12 cellular contexts compared by ENCODE assay signal in the genomic region with DNA sequence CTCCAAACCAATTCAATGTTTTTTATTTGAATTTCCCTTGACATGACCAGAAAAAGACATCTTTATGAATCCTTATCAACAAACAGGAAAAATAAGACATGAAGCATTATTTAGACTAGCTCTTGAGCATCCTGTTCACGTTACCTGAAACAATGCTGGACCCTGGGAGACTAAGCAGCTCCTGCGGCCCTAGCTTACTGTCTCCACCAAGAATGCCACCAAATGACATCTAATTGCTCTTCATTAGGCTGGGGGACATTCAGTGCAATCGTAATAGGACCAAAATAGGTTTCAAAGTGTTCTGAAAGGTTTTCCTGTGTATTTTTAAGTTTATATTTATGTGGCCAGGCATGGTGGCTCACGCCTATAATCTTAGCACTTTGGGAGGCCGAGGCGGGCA. TPM values are rescaled to one million over a fixed set of nuclear protein-coding genes. Genes with fewer than 3 reads are reported as not detected.
DNase-seq lines count a peak whose midpoint lies in the region; ATAC-seq and TF ChIP-seq lines count a peak whose summit lies in the region.
"Had no signal": no experiment of that assay in that cellular context is flagged by ENCODE, and none has a peak within 500 bp of the region (broad histone marks: within the 10 kb centered on the region; RNA-seq: fewer than 3 reads in every experiment).

No MANE protein-coding gene starts in this region.

- H3K27me3 ChIP-seq in left ventricle myocardium inferior (ENCODE audit: low read depth) (no peaks in the 10 kb centered on the region), duodenal mucosa (ENCODE audit: control insufficient read depth in 1 of 2, insufficient read depth in 2 of 2, low read length in 2 of 2) (no peaks in the 10 kb centered on the region), uterus (no peaks in the 10 kb centered on the region)
- H3K27me3 ChIP-seq: SJSA1 had no signal

- H3K27me3 Mint-ChIP-seq in nephron (ENCODE audit: low read depth), result no peaks in the 10 kb centered on the region
- H3K27me3 Mint-ChIP-seq: central memory CD8-positive, alpha-beta T cell had no signal

- peaks cover 100% of the 10 kb centered on the region for H3K4me1 ChIP-seq in left ventricle myocardium inferior
- peaks cover 63 to 71% of the 10 kb centered on the region in 2 donors for H3K4me1 ChIP-seq in duodenal mucosa (ENCODE audit: control insufficient read depth in 1 of 2, insufficient read depth in 2 of 2, low read length in 2 of 2)
- peaks cover 6 to 24% of the 10 kb centered on the region in 2 donors for H3K4me1 ChIP-seq in uterus

- intact Hi-C loops in left ventricle myocardium inferior (cut with micrococcal nuclease) (no loop called here), left ventricle myocardium superior (cut with micrococcal nuclease) (no loop called here), uterus (cut with DNase I; ENCODE audit: low total_unique reads) (no loop called here)

- no peak for DNase-seq in left ventricle myocardium inferior
- no peak for DNase-seq in left ventricle myocardium superior
- DNase-seq in uterus, result no peak
- DNase-seq in anterior cingulate cortex (lab: John Stamatoyannopoulos, UW), result no peak
- no peak for DNase-seq in RKO (ENCODE audit: low spot score)
- DNase-seq: HCEC 1CT, NCI-H524 treated with DMSO at 0.1 percent for 48 hours had no signal

- H3K9me3 Mint-ChIP-seq in nephron, result no peaks in the 10 kb centered on the region
- H3K9me3 Mint-ChIP-seq: central memory CD8-positive, alpha-beta T cell had no signal

- no peak for TF ChIP-seq POLR2A in uterus (IDR thresholded peaks at IDR 0.05)

- ATAC-seq in left ventricle myocardium superior (no peak), GM18511 (IDR thresholded peaks at IDR 0.05; ENCODE audit: unreplicated experiment) (no peak)

- peak overlapping the region; percentile 36 to 94 (median 41) for H3K27ac Mint-ChIP-seq in nephron

- H3K27ac ChIP-seq in left ventricle myocardium inferior (replicated peaks) (peak overlapping the region; percentile 87), duodenal mucosa (ENCODE audit: low read depth, low read length) (peak overlapping the region; percentile 11), uterus (peak overlapping the region; percentile 33 to 89)

- H3K36me3 Mint-ChIP-seq in nephron (ENCODE audit: low read depth), result peaks cover 9% of the 10 kb centered on the region

- H3K4me1 Mint-ChIP-seq in nephron, result peaks cover 62% of the 10 kb centered on the region

- H3K36me3 ChIP-seq in left ventricle myocardium inferior (peaks cover 8% of the 10 kb centered on the region), duodenal mucosa (ENCODE audit: control insufficient read depth in 1 of 2, insufficient read depth in 2 of 2, low read length in 2 of 2) (peaks cover 5 to 10% of the 10 kb centered on the region in 2 donors), uterus (no peaks in the 10 kb centered on the region)

- H3K4me3 Mint-ChIP-seq in nephron, result no peak overlapping the region

- no peak for TF ChIP-seq CTCF in left ventricle myocardium inferior (IDR thresholded peaks at IDR 0.05; ENCODE audit: borderline replicate concordance)
- no peak for TF ChIP-seq CTCF in nephron (IDR thresholded peaks at IDR 0.05; ENCODE audit: unreplicated experiment in 3 of 3)
- TF ChIP-seq CTCF in uterus (IDR thresholded peaks at IDR 0.05), result no peak

- H3K4me3 ChIP-seq in left ventricle myocardium inferior (peak overlapping the region; percentile 40), duodenal mucosa (ENCODE audit: low read depth in 1 of 2, low read length in 2 of 2) (no peak overlapping the region), uterus (no peak overlapping the region)
- H3K4me3 ChIP-seq: SJSA1 had no signal

- no peaks in the 10 kb centered on the region for H3K9me3 ChIP-seq in left ventricle myocardium inferior (replicated peaks)
- H3K9me3 ChIP-seq in duodenal mucosa (ENCODE audit: control insufficient read depth in 1 of 2, low read length in 2 of 2), result no peaks in the 10 kb centered on the region
- H3K9me3 ChIP-seq in uterus, result no peaks in the 10 kb centered on the region
- H3K9me3 ChIP-seq: SJSA1 had no signal

- H3K9ac ChIP-seq in duodenal mucosa (ENCODE audit: low read depth in 1 of 2, low read length in 2 of 2), result no peak overlapping the region

RNA-seq across cellular contexts. Expression of gene NFE2L2, which starts 25.5 kb away (rescaled TPM):
- total RNA-seq in left ventricle myocardium inferior (50.7 TPM), left ventricle myocardium superior (50.6 TPM), uterus (100 to 1,000 TPM in 1 of 4 donors, 10 to 100 TPM in 3; 53.0 to 148 (median 90.0) TPM)

RNA-seq across cellular contexts. Expression of gene HNRNPA3, which starts 26.5 kb away (rescaled TPM):
- total RNA-seq in left ventricle myocardium inferior (73.2 TPM), left ventricle myocardium superior (70.4 TPM), uterus (100 to 1,000 TPM in 2 of 4 donors, 10 to 100 TPM in 2; 56.4 to 256 (median 107) TPM)

Comparison
In these comparisons a context has a peak if more than half of its experiments do, and no peak if none do; other contexts are left out.
1. H3K27ac ChIP-seq: peak in every context shown above with its lines; median percentile 87 in left ventricle myocardium inferior; 61 in uterus; 11 in duodenal mucosa.